Comparison of ENCODE assay signal across 9 cellular contexts in the genomic region with DNA sequence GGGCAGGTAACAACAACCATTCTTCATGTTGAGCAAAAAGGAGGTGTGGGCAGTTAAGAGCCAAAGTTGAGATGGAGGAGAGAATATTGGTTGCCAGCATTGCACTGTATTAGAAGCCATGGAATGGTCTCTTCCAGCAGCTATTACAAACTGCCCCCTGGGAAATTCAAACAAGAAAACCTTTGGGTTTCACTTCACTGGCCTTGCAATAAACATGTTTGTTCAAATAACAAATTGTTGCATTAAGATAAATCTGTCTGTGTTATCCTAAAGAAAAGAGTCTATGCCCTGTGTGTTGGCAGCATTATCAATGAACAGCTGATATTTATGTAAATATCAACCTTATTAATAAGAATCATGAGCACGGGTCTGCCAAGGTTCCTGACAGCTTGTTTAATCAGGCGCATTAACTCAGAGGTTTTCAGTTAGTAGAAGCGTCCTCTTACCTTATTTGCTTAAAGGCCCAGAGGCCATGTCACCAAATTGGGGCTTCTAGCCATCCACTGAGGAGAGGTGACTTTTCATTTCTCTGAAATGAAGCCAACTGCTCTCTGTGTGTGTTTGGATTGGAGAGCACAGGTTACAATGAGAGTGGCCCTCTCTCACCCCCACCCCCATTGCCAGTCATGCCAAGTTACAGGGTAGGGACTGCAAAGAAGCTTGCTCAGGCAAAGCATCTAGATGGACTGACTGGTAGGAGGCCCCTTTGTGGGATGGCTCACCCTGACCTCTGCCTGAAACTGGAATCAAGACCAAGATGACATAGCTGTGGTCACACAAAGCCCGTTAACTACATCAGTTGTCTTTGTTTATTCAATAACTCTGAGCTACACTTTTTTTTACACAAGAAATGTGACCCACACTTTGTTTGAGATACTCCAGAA. TPM values are rescaled to one million over a fixed set of nuclear protein-coding genes. Genes with fewer than 3 reads are reported as not detected.
DNase-seq lines count a peak whose midpoint lies in the region; ATAC-seq, FAIRE-seq and TF ChIP-seq lines count a peak whose summit lies in the region.
"Had no signal": no experiment of that assay in that cellular context is flagged by ENCODE, and none has a peak within 500 bp of the region (broad histone marks: within the 10 kb centered on the region; RNA-seq: fewer than 3 reads in every experiment).

No MANE protein-coding gene starts in this region.

- ATAC-seq in upper lobe of left lung (ENCODE audit: low FRiP score in 2 of 2): peak; percentile 15 to 40
- ATAC-seq: A549 had no signal

- no peak overlapping the region for H3K9ac ChIP-seq in endocrine pancreas (ENCODE audit: control insufficient read depth, insufficient read depth, low read length)

- H3K36me3 Mint-ChIP-seq in HFFc6 (ENCODE audit: low read depth): peaks cover 5% of the 10 kb centered on the region; the same call in 1 of the 2 replicates

- peak overlapping the region in 1 of 4 donors; percentile 1 for H3K27ac ChIP-seq in upper lobe of left lung
- H3K27ac ChIP-seq in small intestine (ENCODE audit: low read depth in 1 of 2, low read length in 1 of 2): peak overlapping the region in 1 of 2 donors; percentile 28
- H3K27ac ChIP-seq: A549 had no signal

- TF ChIP-seq CTCF in HFFc6 (IDR thresholded peaks at IDR 0.05) (no peak), NB4 (IDR thresholded peaks at IDR 0.05; ENCODE audit: low read depth, low read length) (no peak), upper lobe of left lung (IDR thresholded peaks at IDR 0.05) (no peak)

- H3K9me3 ChIP-seq in endocrine pancreas (ENCODE audit: control insufficient read depth, low read length) (no peaks in the 10 kb centered on the region), upper lobe of left lung (no peaks in the 10 kb centered on the region), small intestine (ENCODE audit: control insufficient read depth, low read depth) (no peaks in the 10 kb centered on the region)
- H3K9me3 ChIP-seq: A549 had no signal

- TF ChIP-seq EP300 in upper lobe of left lung (IDR thresholded peaks at IDR 0.05): no peak

- no peaks in the 10 kb centered on the region; the same call in 1 of the 2 replicates for H3K27me3 Mint-ChIP-seq in HFFc6 (ENCODE audit: insufficient read depth)

- WGBS in upper lobe of left lung, 2 donors: 62 to 82% methylated on average over 4 of the region's 4 CpGs
- WGBS in small intestine, 3 donors: 71 to 76% (median 75%) methylated on average over 4 of the region's 4 CpGs

- no peak for FAIRE-seq in small intestine (lab: Jason Lieb, UNC)
- FAIRE-seq: A549 had no signal

- H3K9me3 Mint-ChIP-seq in HFFc6: no peaks in the 10 kb centered on the region

- H3K4me1 Mint-ChIP-seq in HFFc6 (ENCODE audit: low read depth): peaks cover 77% of the 10 kb centered on the region

- no peaks in the 10 kb centered on the region for H3K36me3 ChIP-seq in endocrine pancreas (ENCODE audit: control insufficient read depth, insufficient read depth, low read length)
- no peaks in the 10 kb centered on the region for H3K36me3 ChIP-seq in upper lobe of left lung
- no peaks in the 10 kb centered on the region for H3K36me3 ChIP-seq in small intestine (ENCODE audit: control insufficient read depth in 2 of 2, insufficient read depth in 2 of 2, low read length in 2 of 2)

- peak; percentile 7 for DNase-seq in NCI-H748 (lab: John Stamatoyannopoulos, UW; ENCODE audit: unreplicated experiment)
- no peak for DNase-seq in NCI-H748 treated with DMSO at 0.1 percent for 48 hours (lab: John Stamatoyannopoulos, UW)
- DNase-seq in HFFc6: peak; percentile 72
- DNase-seq in NB4 (ENCODE audit: low read depth): peak; percentile 54
- no peak for DNase-seq in upper lobe of left lung
- no peak for DNase-seq in NCI-H187 (lab: John Stamatoyannopoulos, UW)
- DNase-seq in small intestine: no peak

- H3K27me3 ChIP-seq in endocrine pancreas (ENCODE audit: control insufficient read depth, insufficient read depth, low read length) (no peaks in the 10 kb centered on the region), upper lobe of left lung (no peaks in the 10 kb centered on the region), small intestine (ENCODE audit: control insufficient read depth in 2 of 2, insufficient read depth in 2 of 2, low read length in 2 of 2) (no peaks in the 10 kb centered on the region)

- no peak overlapping the region for H3K4me3 Mint-ChIP-seq in HFFc6

- peak overlapping the region; percentile 83 for H3K27ac Mint-ChIP-seq in HFFc6

- no peak for TF ChIP-seq POLR2A in NB4 (IDR thresholded peaks at IDR 0.05; ENCODE audit: extremely low read depth, insufficient read length)
- TF ChIP-seq POLR2A in upper lobe of left lung (IDR thresholded peaks at IDR 0.05): no peak

- H3K4me3 ChIP-seq in NB4 (ENCODE audit: low read depth, low read length) (no peak overlapping the region), endocrine pancreas (ENCODE audit: control insufficient read depth, insufficient read depth, low read length) (peak overlapping the region; percentile 12), upper lobe of left lung (no peak overlapping the region), small intestine (ENCODE audit: low read depth in 1 of 2, low read length in 2 of 2) (no peak overlapping the region)
- H3K4me3 ChIP-seq: A549 had no signal

- H3K4me1 ChIP-seq in endocrine pancreas (ENCODE audit: control insufficient read depth, insufficient read depth, low read length) (peaks cover 15% of the 10 kb centered on the region), upper lobe of left lung (peaks cover 20 to 45% (median 34%) of the 10 kb centered on the region in 4 donors), small intestine (ENCODE audit: control insufficient read depth in 2 of 2, insufficient read depth in 1 of 2, low read depth in 1 of 2, low read length in 1 of 2) (peaks cover 0 to 3% of the 10 kb centered on the region in 2 donors)

RNA-seq across cellular contexts. Expression of gene FILIP1L, which starts 10.5 kb away (rescaled TPM):
- total RNA-seq in HFFc6 (2021; fragmentation: NEBNext Ultra II Directional; extraction: Animal tissue kit (Norgen Biotek cat#: 25700)): 10 to 100 TPM; 37.8 to 54.7 (median 48.2) TPM
- 10 to 100 TPM; 19.4 to 38.2 (median 25.9) TPM for total RNA-seq in upper lobe of left lung
- polyA plus RNA-seq in small intestine: 10 to 100 TPM; 10.5 to 18.1 (median 17.6) TPM

Comparison
In these comparisons a context has a peak if more than half of its experiments do, and no peak if none do; other contexts are left out.
1. DNase-seq: peak in NCI-H748 (single experiment), HFFc6 (single experiment) and NB4 (single experiment); none in NCI-H748 treated with DMSO at 0.1 percent for 48 hours (single experiment), upper lobe of left lung (0 of 2), NCI-H187 (0 of 2) and small intestine (single experiment).